17 cellular contexts compared by ENCODE assay signal in genomic region chr17:72125226-72125651, GRCh38. TPM values are rescaled to one million over a fixed set of nuclear protein-coding genes. Genes with fewer than 3 reads are reported as not detected.
A peak's percentile ranks its signal among the peaks of the same experiment; 100 is the strongest.
DNase-seq lines count a peak whose midpoint lies in the region; ATAC-seq, FAIRE-seq and TF ChIP-seq lines count a peak whose summit lies in the region.
"Had no signal": no experiment of that assay in that cellular context is flagged by ENCODE, and none has a peak within 500 bp of the region (broad histone marks: within the 10 kb centered on the region; RNA-seq: fewer than 3 reads in every experiment).

No MANE protein-coding gene starts in this region.

- no peaks in the 10 kb centered on the region for H3K9me3 ChIP-seq in endodermal cell (ENCODE audit: control insufficient read depth, low read length)
- no peaks in the 10 kb centered on the region for H3K9me3 ChIP-seq in prostate gland
- no peaks in the 10 kb centered on the region for H3K9me3 ChIP-seq in esophagus squamous epithelium
- H3K9me3 ChIP-seq: ascending aorta had no signal

- TF ChIP-seq CTCF in endodermal cell (conservative IDR thresholded peaks at IDR 0.05), result no peak
- TF ChIP-seq CTCF in prostate gland (IDR thresholded peaks at IDR 0.05), result no peak
- TF ChIP-seq CTCF in esophagus squamous epithelium (IDR thresholded peaks at IDR 0.05), result no peak

- H3K27me3 Mint-ChIP-seq in endodermal cell (ENCODE audit: insufficient read depth), result peaks cover 71% of the 10 kb centered on the region

- H3K27ac Mint-ChIP-seq in endodermal cell, result no peak overlapping the region
- no peak overlapping the region for H3K27ac Mint-ChIP-seq in stimulated activated effector memory CD8-positive, alpha-beta T cell treated with anti-CD3 and anti-CD28 coated beads, Interleukin-12 subunit alpha, Interleukin-12 subunit beta, amount 100 ng/mL, for 72 hours
- H3K27ac Mint-ChIP-seq: IgD-negative memory B cell had no signal

- no peak overlapping the region for H3K4me3 ChIP-seq in endodermal cell (ENCODE audit: low read length)
- peak overlapping the region in 1 of 2 donors; percentile 78 for H3K4me3 ChIP-seq in prostate gland
- H3K4me3 ChIP-seq in esophagus squamous epithelium, result no peak overlapping the region
- H3K4me3 ChIP-seq: ascending aorta had no signal

- no peak for ATAC-seq in HG03460 (IDR thresholded peaks at IDR 0.05; ENCODE audit: unreplicated experiment)
- no peak for ATAC-seq in stimulated activated effector memory CD8-positive, alpha-beta T cell treated with anti-CD3 and anti-CD28 coated beads, Interleukin-12 subunit alpha, Interleukin-12 subunit beta, amount 100 ng/mL, for 72 hours
- ATAC-seq: activated CD4-positive, CD25-positive, alpha-beta regulatory T cell treated with anti-CD3 and anti-CD28 coated beads, Interleukin-2, amount 50 U/mL, for 24 hours had no signal

- DNase-seq in H54 (ENCODE audit: insufficient read length, low spot score) (peak; percentile 60), NCI-H69 (lab: John Stamatoyannopoulos, UW) (peak; percentile 47), endodermal cell (peak; percentile 69), prostate gland (ENCODE audit: low spot score) (no peak), esophagus squamous epithelium (lab: John Stamatoyannopoulos, UW) (no peak)
- no peak for DNase-seq in stimulated activated effector memory CD8-positive, alpha-beta T cell treated with anti-CD3 and anti-CD28 coated beads, Interleukin-12 subunit alpha, Interleukin-12 subunit beta, amount 100 ng/mL, for 72 hours (ENCODE audit: low spot score in 2 of 2)
- DNase-seq: HCEC 1CT; NCI-H187; posterior cingulate gyrus; stimulated activated CD4-positive, alpha-beta T cell treated with anti-CD3 and anti-CD28 coated beads, Interleukin-4, amount 100 ng/mL, for 1 hour; stimulated activated naive CD4-positive, alpha-beta T cell had no signal

- intact Hi-C loops in prostate gland (cut with DNase I) (no loop called here), esophagus squamous epithelium (cut with DNase I) (loop anchor here (10.0 kb wide), 1 partner anchor 410 kb away; no protein-coding TSS in a partner anchor)

- no peak for FAIRE-seq in H54 (lab: Jason Lieb, UNC)
- FAIRE-seq: G401.6 had no signal

- H3K9me3 Mint-ChIP-seq in endodermal cell, result no peaks in the 10 kb centered on the region
- peaks cover 5% of the 10 kb centered on the region for H3K9me3 Mint-ChIP-seq in stimulated activated effector memory CD8-positive, alpha-beta T cell treated with anti-CD3 and anti-CD28 coated beads, Interleukin-12 subunit alpha, Interleukin-12 subunit beta, amount 100 ng/mL, for 72 hours

- no peaks in the 10 kb centered on the region for H3K36me3 ChIP-seq in endodermal cell (ENCODE audit: control insufficient read depth, insufficient read depth, low read length)
- H3K36me3 ChIP-seq in prostate gland, result no peaks in the 10 kb centered on the region
- peaks cover 0 to 29% (median 4%) of the 10 kb centered on the region in 3 donors for H3K36me3 ChIP-seq in esophagus squamous epithelium
- H3K36me3 ChIP-seq: ascending aorta had no signal

- no peak overlapping the region for H3K9ac ChIP-seq in endodermal cell (ENCODE audit: extremely low read depth, low read length, poor library complexity, severe bottlenecking)

- peaks cover 28% of the 10 kb centered on the region for H3K4me1 Mint-ChIP-seq in endodermal cell
- H3K4me1 Mint-ChIP-seq in stimulated activated effector memory CD8-positive, alpha-beta T cell treated with anti-CD3 and anti-CD28 coated beads, Interleukin-12 subunit alpha, Interleukin-12 subunit beta, amount 100 ng/mL, for 72 hours, result peaks cover 6% of the 10 kb centered on the region

- H3K36me3 Mint-ChIP-seq in endodermal cell (ENCODE audit: low read depth), result no peaks in the 10 kb centered on the region
- H3K36me3 Mint-ChIP-seq in stimulated activated effector memory CD8-positive, alpha-beta T cell treated with anti-CD3 and anti-CD28 coated beads, Interleukin-12 subunit alpha, Interleukin-12 subunit beta, amount 100 ng/mL, for 72 hours, result peaks cover 6% of the 10 kb centered on the region
- H3K36me3 Mint-ChIP-seq: IgD-negative memory B cell had no signal

- WGBS in endodermal cell (ENCODE audit: insufficient coverage in 1 of 2, insufficient read length in 1 of 2), 2 experiments, result 56 to 79% methylated on average over 1 to 4 of the region's 4 CpGs
- WGBS in prostate gland, result 45% methylated on average over 4 of the region's 4 CpGs
- WGBS in esophagus squamous epithelium, 2 donors, result 54 to 77% methylated on average over 4 of the region's 4 CpGs

- H3K27me3 ChIP-seq in endodermal cell (ENCODE audit: control insufficient read depth, insufficient read depth, low read length, poor library complexity, severe bottlenecking) (peaks cover 45% of the 10 kb centered on the region), prostate gland (replicated peaks; ENCODE audit: insufficient read depth) (no peaks in the 10 kb centered on the region), esophagus squamous epithelium (peaks cover 0 to 70% (median 2%) of the 10 kb centered on the region in 4 donors)

- TF ChIP-seq POLR2A in H54 (IDR thresholded peaks at IDR 0.05; ENCODE audit: low read depth, low read length), result no peak
- TF ChIP-seq POLR2A in prostate gland (IDR thresholded peaks at IDR 0.05), result no peak
- no peak for TF ChIP-seq POLR2A in esophagus squamous epithelium (IDR thresholded peaks at IDR 0.05)

- H3K4me3 Mint-ChIP-seq in endodermal cell, result no peak overlapping the region
- H3K4me3 Mint-ChIP-seq in stimulated activated effector memory CD8-positive, alpha-beta T cell treated with anti-CD3 and anti-CD28 coated beads, Interleukin-12 subunit alpha, Interleukin-12 subunit beta, amount 100 ng/mL, for 72 hours, result no peak overlapping the region

- peaks cover 1% of the 10 kb centered on the region for H3K4me1 ChIP-seq in endodermal cell (ENCODE audit: control insufficient read depth, insufficient read depth, low read length)
- H3K4me1 ChIP-seq in prostate gland (replicated peaks), result no peaks in the 10 kb centered on the region
- H3K4me1 ChIP-seq in esophagus squamous epithelium, result peaks cover 2 to 37% (median 4%) of the 10 kb centered on the region in 3 donors

- no peak overlapping the region for H3K27ac ChIP-seq in endodermal cell (ENCODE audit: low read depth, low read length)
- H3K27ac ChIP-seq in prostate gland, result peak overlapping the region; percentile 86 to 90
- H3K27ac ChIP-seq in esophagus squamous epithelium, result no peak overlapping the region
- H3K27ac ChIP-seq: ascending aorta had no signal

RNA-seq across cellular contexts. Expression of gene SOX9, which starts 4.4 kb away (rescaled TPM):
- total RNA-seq in endodermal cell, result 1 to 10 TPM in 1 of 2 donors, under 1 TPM in 1; 0.46 to 1.3 TPM
- polyA plus RNA-seq in endodermal cell (2013, experiment 1 of 2), result 35.3 TPM
- polyA plus RNA-seq in endodermal cell (2013, experiment 2 of 2), result 32.2 TPM
- 100 to 1,000 TPM in 1 of 2 donors, 10 to 100 TPM in 1; 92.8 to 204 TPM for total RNA-seq in prostate gland
- 10 to 100 TPM in 3 of 4 donors, 1 to 10 TPM in 1; 7.4 to 11.5 (median 11.1) TPM for total RNA-seq in esophagus squamous epithelium
- total RNA-seq: lung microvascular endothelial cell had no signal
- polyA plus RNA-seq: IgD-negative memory B cell had no signal

Comparison
In these comparisons a context has a peak if more than half of its experiments do, and no peak if none do; other contexts are left out.
1. DNase-seq: peak in H54 (single experiment), NCI-H69 (single experiment) and endodermal cell (single experiment); none in prostate gland (single experiment), esophagus squamous epithelium (single experiment) and stimulated activated effector memory CD8-positive, alpha-beta T cell treated with anti-CD3 and anti-CD28 coated beads, Interleukin-12 subunit alpha, Interleukin-12 subunit beta, amount 100 ng/mL, for 72 hours (0 of 2).
2. H3K27ac ChIP-seq: peak in prostate gland (2 of 2); none in endodermal cell (single experiment) and esophagus squamous epithelium (0 of 4).
3. RNA of gene SOX9, which starts 4.4 kb away (total RNA-seq): 92.8 to 204 TPM in prostate gland; 7.4 to 11.5 TPM in esophagus squamous epithelium and 0.46 to 1.3 TPM in endodermal cell; every median in the first group is over 4 times any median in the second.